ENCODE assay signal across 8 cellular contexts in genomic region chr17:51166198-51166986, GRCh38. TPM values are rescaled to one million over a fixed set of nuclear protein-coding genes. Genes with fewer than 3 reads are reported as not detected.
DNase-seq lines count a peak whose midpoint lies in the region; ATAC-seq, FAIRE-seq and TF ChIP-seq lines count a peak whose summit lies in the region.

TSS of gene NME2 (plus strand) at chr17:51166411. CDS start at chr17:51166831, 420 bp downstream.

- intact Hi-C loops in natural killer cell (cut with micrococcal nuclease) = loop anchor here (2.0 to 5.0 kb wide), 2 partner anchors 94 to 299 kb away; partner anchors contain the start of genes MBTD1, TOB1 and UTP18

- no peak for TF ChIP-seq CTCF in natural killer cell (IDR thresholded peaks at IDR 0.05)

- peaks cover 83% of the 10 kb centered on the region for H3K36me3 Mint-ChIP-seq in activated T-helper 17 cell treated with anti-CD3 and anti-CD28 coated beads, Interleukin-2, amount 50 U/mL, for 72 hours (ENCODE audit: low read depth)
- H3K36me3 Mint-ChIP-seq in natural killer cell = no peaks in the 10 kb centered on the region

- H3K4me1 Mint-ChIP-seq in activated T-helper 17 cell treated with anti-CD3 and anti-CD28 coated beads, Interleukin-2, amount 50 U/mL, for 72 hours = peaks cover 25% of the 10 kb centered on the region
- H3K4me1 Mint-ChIP-seq in natural killer cell = peaks cover 10 to 25% of the 10 kb centered on the region in 2 donors

- H3K9me3 Mint-ChIP-seq in activated T-helper 17 cell treated with anti-CD3 and anti-CD28 coated beads, Interleukin-2, amount 50 U/mL, for 72 hours = no peaks in the 10 kb centered on the region
- no peaks in the 10 kb centered on the region for H3K9me3 Mint-ChIP-seq in natural killer cell

- H3K4me3 Mint-ChIP-seq in activated T-helper 17 cell treated with anti-CD3 and anti-CD28 coated beads, Interleukin-2, amount 50 U/mL, for 72 hours = peak within 1 kb of the TSS; percentile 88
- H3K4me3 Mint-ChIP-seq in natural killer cell = peak within 1 kb of the TSS; percentile 90

- ATAC-seq in GM21381 (IDR thresholded peaks at IDR 0.05; ENCODE audit: unreplicated experiment) (peak; percentile 86), natural killer cell (peak; percentile 81 to 90 (median 89))
- ATAC-seq in activated T-helper 17 cell treated with anti-CD3 and anti-CD28 coated beads, Interleukin-2, amount 50 U/mL, for 72 hours (replicated peaks) = peak; percentile 87
- ATAC-seq in stimulated activated naive CD8-positive, alpha-beta T cell treated with anti-CD3 and anti-CD28 coated beads, Interleukin-15, Interleukin-2, amounts not matched to agents 100 U/mL and 50 U/mL, for 24 hours = peak; percentile 88

- FAIRE-seq in RCC 7860 (lab: Jason Lieb, UNC) = no peak

- peak within 1 kb of the TSS; percentile 95 for H3K27ac Mint-ChIP-seq in activated T-helper 17 cell treated with anti-CD3 and anti-CD28 coated beads, Interleukin-2, amount 50 U/mL, for 72 hours
- H3K27ac Mint-ChIP-seq in natural killer cell = peak within 1 kb of the TSS; percentile 82 to 93

- DNase-seq in DMS114 treated with DMSO at 0.1 percent for 48 hours (lab: John Stamatoyannopoulos, UW; ENCODE audit: unreplicated experiment) (peak; percentile 73), HUDEP-2 (lab: John Stamatoyannopoulos, UW; ENCODE audit: unreplicated experiment in 76 of 76) (peak in 74 of 76 experiments; percentile 17 to 91 (median 74)), RCC 7860 (ENCODE audit: low spot score) (peak; percentile 84), fibroblast of peridontal ligament (ENCODE audit: extremely low read depth) (peak; percentile 68), natural killer cell (peak; percentile 65)
- DNase-seq in stimulated activated naive CD8-positive, alpha-beta T cell treated with anti-CD3 and anti-CD28 coated beads, Interleukin-15, Interleukin-2, amounts not matched to agents 100 U/mL and 50 U/mL, for 24 hours = peak; percentile 86

- H3K27me3 Mint-ChIP-seq in activated T-helper 17 cell treated with anti-CD3 and anti-CD28 coated beads, Interleukin-2, amount 50 U/mL, for 72 hours = no peaks in the 10 kb centered on the region
- H3K27me3 Mint-ChIP-seq in natural killer cell (ENCODE audit: low read depth in 2 of 2) = no peaks in the 10 kb centered on the region

RNA-seq across cellular contexts. Expression of gene NME2, which starts in this region (rescaled TPM):
- total RNA-seq in activated T-helper 17 cell treated with anti-CD3 and anti-CD28 coated beads, Interleukin-2, amount 50 U/mL, for 72 hours = 100 to 1,000 TPM; 489 to 772 TPM
- 100 to 1,000 TPM; 100 to 109 (median 101) TPM for total RNA-seq in natural killer cell

Comparison
In these comparisons a context has a peak if more than half of its experiments do, and no peak if none do; other contexts are left out.
1. Peak in every context shown above with its lines: DNase-seq and ATAC-seq.
2. RNA of gene NME2 (total RNA-seq): 489 to 772 TPM in activated T-helper 17 cell treated with anti-CD3 and anti-CD28 coated beads, Interleukin-2, amount 50 U/mL, for 72 hours; 100 to 109 TPM in natural killer cell; every median in the first group is over 4 times any median in the second.